In genomic region chr9:111152614-111153013, GRCh38 we compare ENCODE assay signal across 26 cellular contexts.
"Had no signal": no experiment of that assay in that cellular context is flagged by ENCODE, and none has a peak within 500 bp of the region (broad histone marks: within the 10 kb centered on the region; RNA-seq: fewer than 3 reads in every experiment).

No MANE protein-coding gene starts in this region.

- H3K27ac ChIP-seq: ovary, parathyroid adenoma, psoas muscle, right lobe of liver, sigmoid colon, stomach, thoracic aorta, thyroid gland, tibial nerve, upper lobe of left lung, uterus had no signal

- H3K9ac ChIP-seq: parathyroid adenoma had no signal

- ATAC-seq: naive thymus-derived CD4-positive, alpha-beta T cell; natural killer cell; psoas muscle; right cardiac atrium; right lobe of liver; stimulated activated effector memory CD8-positive, alpha-beta T cell treated with anti-CD3 and anti-CD28 coated beads, Interleukin-12 subunit alpha, Interleukin-12 subunit beta, amount 100 ng/mL, for 72 hours; stimulated activated naive B cell treated with anti-CD40 and anti-IgM and Interleukin-4, amounts not matched to agents 10 μg/mL and 1 μg/mL and 100 μg/mL, for 72 hours had no signal

- H3K4me1 ChIP-seq: parathyroid adenoma, psoas muscle, right lobe of liver, sigmoid colon, thyroid gland, upper lobe of left lung, uterus had no signal

- H2AFZ ChIP-seq: parathyroid adenoma had no signal

- H3K4me3 ChIP-seq: ovary, psoas muscle, right lobe of liver, sigmoid colon, stomach, thoracic aorta, thyroid gland, tibial nerve, upper lobe of left lung, uterus had no signal

- DNase-seq: naive thymus-derived CD4-positive, alpha-beta T cell; natural killer cell; nephron progenitor cell; occipital lobe; ovary; posterior cingulate gyrus; psoas muscle; right cardiac atrium; right lobe of liver; sigmoid colon; small intestine; stimulated activated CD4-positive, alpha-beta T cell treated with anti-CD3 and anti-CD28 coated beads, Interleukin-15, amount 100 ng/mL, for 24 hours; stimulated activated CD4-positive, alpha-beta T cell treated with anti-CD3 and anti-CD28 coated beads, Interleukin-2, amount 100 ng/mL, for 24 hours; stimulated activated CD4-positive, alpha-beta T cell treated with anti-CD3 and anti-CD28 coated beads, Interleukin-2, amount 100 ng/mL, for 48 hours; stimulated activated CD4-positive, alpha-beta T cell treated with anti-CD3 and anti-CD28 coated beads, Interleukin-4, amount 100 ng/mL, for 24 hours; stimulated activated naive B cell treated with anti-CD40 and anti-IgM and Interleukin-4, amounts not matched to agents 10 μg/mL and 1 μg/mL and 100 μg/mL, for 72 hours; stimulated activated naive CD4-positive, alpha-beta T cell treated with Interleukin-2 at 50 U/mL for 16 hours; stomach; thyroid gland; trophoblast cell; upper lobe of left lung; uterus had no signal

- H3K36me3 ChIP-seq: ovary, right lobe of liver, sigmoid colon, stomach, thoracic aorta, thyroid gland, tibial nerve, upper lobe of left lung, uterus had no signal

- H3K9me3 ChIP-seq: ovary, psoas muscle, right lobe of liver, sigmoid colon, stomach, thoracic aorta, thyroid gland, tibial nerve, upper lobe of left lung, uterus had no signal

- H3K79me2 ChIP-seq: parathyroid adenoma had no signal

- H3K27me3 ChIP-seq: ovary, right lobe of liver, sigmoid colon, stomach, thyroid gland, tibial nerve, upper lobe of left lung, uterus had no signal
